Comparison of ENCODE assay signal across 17 cellular contexts in genomic region chr4:24244663-24245519, GRCh38.
A peak's percentile ranks its signal among the peaks of the same experiment; 100 is the strongest.
DNase-seq lines count a peak whose midpoint lies in the region; ATAC-seq and TF ChIP-seq lines count a peak whose summit lies in the region.
"Had no signal": no experiment of that assay in that cellular context is flagged by ENCODE, and none has a peak within 500 bp of the region (broad histone marks: within the 10 kb centered on the region; RNA-seq: fewer than 3 reads in every experiment).

No MANE protein-coding gene starts in this region.

- no peaks in the 10 kb centered on the region for H3K27me3 ChIP-seq in trophoblast cell (ENCODE audit: insufficient read depth, low read length)

- CTCF ChIA-PET in HEK293T (lab: Yijun Ruan, JAX) = no interaction called here

- H3K4ac ChIP-seq in trophoblast cell (ENCODE audit: low read depth, low read length) = no peak overlapping the region

- H3K79me2 ChIP-seq in trophoblast cell (ENCODE audit: control insufficient read depth, insufficient read depth, low read length, poor library complexity) = no peaks in the 10 kb centered on the region

- no peak overlapping the region for H4K12ac ChIP-seq in trophoblast cell (ENCODE audit: low read depth, low read length)

- H4K91ac ChIP-seq in trophoblast cell (ENCODE audit: low read depth, low read length) = no peak overlapping the region

- no peak overlapping the region for H2BK12ac ChIP-seq in trophoblast cell (ENCODE audit: low read length)

- WGBS in trophoblast cell (ENCODE audit: extremely low coverage, insufficient coverage, insufficient read length) = no CpG with 5 or more reads among the region's 9 CpGs

- no peak overlapping the region for H3K23ac ChIP-seq in trophoblast cell (ENCODE audit: low read length)

- H3K14ac ChIP-seq in trophoblast cell (ENCODE audit: low read length) = no peak overlapping the region

- H3K4me3 ChIP-seq in astrocyte of the spinal cord (ENCODE audit: low read depth, low read length) (no peak overlapping the region), trophoblast cell (ENCODE audit: low read depth, low read length) (no peak overlapping the region)
- H3K4me3 ChIP-seq: HAP-1 had no signal

- no peak overlapping the region for H2AK5ac ChIP-seq in trophoblast cell (ENCODE audit: low read length)

- POLR2A ChIA-PET in HEK293T (lab: Yijun Ruan, JAX) = no interaction called here

- H3K4me1 ChIP-seq in trophoblast cell (ENCODE audit: control insufficient read depth in 1 of 2, insufficient read depth in 2 of 2, low read length in 2 of 2) = peaks cover 4 to 12% of the 10 kb centered on the region in 2 experiments
- H3K4me1 ChIP-seq: HAP-1 had no signal

- H3K18ac ChIP-seq in trophoblast cell (ENCODE audit: low read length) = no peak overlapping the region

- H3K36me3 ChIP-seq in trophoblast cell (ENCODE audit: control insufficient read depth in 1 of 2, insufficient read depth in 2 of 2, low read length in 2 of 2) = no peaks in the 10 kb centered on the region
- H3K36me3 ChIP-seq: HAP-1 had no signal

- no peak for TF ChIP-seq CTCF in astrocyte of the spinal cord (IDR thresholded peaks at IDR 0.05; ENCODE audit: low read depth, low read length)

- DNase-seq in HEK293T (ENCODE audit: extremely low spot score) (peak; percentile 12), astrocyte of the spinal cord (ENCODE audit: low read depth, low spot score) (peak; percentile 7), left ventricle myocardium superior (peak; percentile 71), trophoblast cell (peak; percentile 62 to 77), NCI-H82 treated with DMSO at 0.1 percent for 48 hours (lab: John Stamatoyannopoulos, UW; ENCODE audit: unreplicated experiment) (no peak)
- no peak for DNase-seq in activated CD8-positive, alpha-beta memory T cell treated with anti-CD3 and anti-CD28 coated beads, Interleukin-2, amount 50 U/mL, for 4 hours
- DNase-seq in activated naive CD4-positive, alpha-beta T cell treated with anti-CD3 and anti-CD28 coated beads, Interleukin-2, amount 50 U/mL, for 16 hours = no peak
- DNase-seq: activated CD4-positive, alpha-beta T cell treated with anti-CD3 and anti-CD28 coated beads, Interleukin-2, amount 50 U/mL, for 4 hours; amniotic stem cell; cortex of kidney; DMS79; NCI-H146; NCI-H82; T1000 had no signal

- no peak overlapping the region for H3K27ac ChIP-seq in trophoblast cell (ENCODE audit: low read depth, low read length)
- H3K27ac ChIP-seq: RWPE1 had no signal

- no peaks in the 10 kb centered on the region for H3K9me3 ChIP-seq in trophoblast cell (ENCODE audit: insufficient read depth, low read depth, low read length)
- H3K9me3 ChIP-seq: HAP-1 had no signal

- H3K79me1 ChIP-seq in trophoblast cell (ENCODE audit: low read length) = peaks cover 2% of the 10 kb centered on the region

- in situ Hi-C loops in astrocyte of the spinal cord (cut with HindIII; ENCODE audit: low sequenced_read_pairs) = no loop called here

- no peak overlapping the region for H3K4me2 ChIP-seq in trophoblast cell (ENCODE audit: low read length)

- no peak overlapping the region for H2AFZ ChIP-seq in trophoblast cell (ENCODE audit: insufficient read depth, low read length, poor library complexity)

- intact Hi-C loops in left ventricle myocardium superior (cut with micrococcal nuclease) = no loop called here

- no peak overlapping the region for H2BK120ac ChIP-seq in trophoblast cell (ENCODE audit: insufficient read depth, low read length, poor library complexity)

- H4K8ac ChIP-seq in trophoblast cell (ENCODE audit: low read depth, low read length) = no peak overlapping the region

- no peak overlapping the region for H3K9ac ChIP-seq in trophoblast cell (ENCODE audit: low read length)

- H2BK5ac ChIP-seq in trophoblast cell (ENCODE audit: low read depth, low read length, poor library complexity) = no peak overlapping the region

- ATAC-seq in left ventricle myocardium superior (peak; percentile 94), GM18868 (IDR thresholded peaks at IDR 0.05; ENCODE audit: unreplicated experiment) (no peak)

TF ChIP-seq in HEK293T, 16 proteins besides CTCF, POLR2A, EP300 and RAD21:
- TF ChIP-seq SUZ12 (IDR thresholded peaks at IDR 0.05) (no peak), FOXA1 (IDR thresholded peaks at IDR 0.05) (no peak), ZNF384 (IDR thresholded peaks at IDR 0.05) (no peak), TARDBP (IDR thresholded peaks at IDR 0.05) (no peak), SP1 (IDR thresholded peaks at IDR 0.05) (no peak), FOXM1 (IDR thresholded peaks at IDR 0.05; ENCODE audit: borderline replicate concordance) (no peak), ELF4 (IDR thresholded peaks at IDR 0.05) (no peak), ARNT (IDR thresholded peaks at IDR 0.05) (no peak), HDGF (IDR thresholded peaks at IDR 0.05; ENCODE audit: borderline replicate concordance) (no peak), PKNOX1 (IDR thresholded peaks at IDR 0.05) (no peak), CTBP1 (IDR thresholded peaks at IDR 0.05; ENCODE audit: borderline replicate concordance) (no peak), FOXK2 (IDR thresholded peaks at IDR 0.05) (no peak), BHLHE40 (IDR thresholded peaks at IDR 0.05; ENCODE audit: borderline replicate concordance) (no peak), LEF1 (IDR thresholded peaks at IDR 0.05; ENCODE audit: borderline replicate concordance) (no peak)

Comparison
In these comparisons a context has a peak if more than half of its experiments do, and no peak if none do; other contexts are left out.
1. DNase-seq: peak in HEK293T (single experiment), astrocyte of the spinal cord (single experiment), left ventricle myocardium superior (single experiment) and trophoblast cell (2 of 2); none in activated CD8-positive, alpha-beta memory T cell treated with anti-CD3 and anti-CD28 coated beads, Interleukin-2, amount 50 U/mL, for 4 hours (single experiment), NCI-H82 treated with DMSO at 0.1 percent for 48 hours (single experiment) and activated naive CD4-positive, alpha-beta T cell treated with anti-CD3 and anti-CD28 coated beads, Interleukin-2, amount 50 U/mL, for 16 hours (single experiment).